In the genomic region with DNA sequence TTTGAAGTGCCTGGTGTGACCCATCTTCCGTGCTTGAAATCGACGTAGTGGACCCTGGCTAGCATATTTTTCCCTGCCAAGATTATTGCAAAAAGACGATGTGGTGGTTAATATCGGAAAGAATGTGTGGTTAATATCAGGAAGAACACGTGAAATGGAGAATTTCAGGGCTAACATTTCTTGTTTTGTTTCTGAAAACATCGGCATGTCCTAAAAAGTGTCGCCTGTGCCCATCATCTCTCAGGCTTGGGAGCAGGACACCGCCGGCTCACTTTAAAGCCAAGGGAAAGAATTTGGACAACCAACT, we compare ENCODE assay signal across 7 cellular contexts. TPM values are rescaled to one million over a fixed set of nuclear protein-coding genes. Genes with fewer than 3 reads are reported as not detected.
DNase-seq lines count a peak whose midpoint lies in the region; ATAC-seq and TF ChIP-seq lines count a peak whose summit lies in the region.

No MANE protein-coding gene starts in this region.

- H3K27ac ChIP-seq in iPS-20b (ENCODE audit: low read length) (no peak overlapping the region), stomach (peak overlapping the region; percentile 91 to 97 (median 96))

- no peaks in the 10 kb centered on the region for H3K9me3 Mint-ChIP-seq in HFFc6
- H3K9me3 Mint-ChIP-seq in activated CD8-positive, alpha-beta T cell treated with anti-CD3 and anti-CD28 coated beads, Interleukin-2, amount 10 ng/mL, durations not matched to agents 7 days and 5 days (ENCODE audit: insufficient read depth) = no peaks in the 10 kb centered on the region

- H3K4me3 ChIP-seq in iPS-20b (ENCODE audit: low read length) = peak overlapping the region; percentile 60
- H3K4me3 ChIP-seq in stomach = peak overlapping the region; percentile 67 to 87 (median 70)

- POLR2A ChIA-PET in activated CD8-positive, alpha-beta T cell treated with anti-CD3 and anti-CD28 coated beads, Interleukin-2, amount 10 ng/mL, durations not matched to agents 7 days and 5 days (lab: Charles Lee) = interaction anchor here (0.6 to 1.8 kb wide), 11 partner anchors 9 to 1162 kb away, joined by 3 to 12 read pairs (median 3); a partner anchor contains a TSS

- H3K9me3 ChIP-seq in iPS-20b (ENCODE audit: insufficient read depth, low read depth, low read length) = no peaks in the 10 kb centered on the region
- no peaks in the 10 kb centered on the region for H3K9me3 ChIP-seq in stomach

- peak overlapping the region; percentile 65; the same call in 1 of the 2 replicates for H3K9ac ChIP-seq in iPS-20b (ENCODE audit: low read depth, low read length)

- peak overlapping the region; percentile 93 for H3K27ac Mint-ChIP-seq in HFFc6
- H3K27ac Mint-ChIP-seq in activated CD8-positive, alpha-beta T cell treated with anti-CD3 and anti-CD28 coated beads, Interleukin-2, amount 10 ng/mL, durations not matched to agents 7 days and 5 days = peak overlapping the region; percentile 94

- 0 out of 2 replicates have a peak, but pooled peaks cover 3% of the 10 kb centered on the region for H3K27me3 ChIP-seq in iPS-20b (ENCODE audit: insufficient read depth, low read length)
- H3K27me3 ChIP-seq in stomach = peaks cover 0 to 3% (median 0%) of the 10 kb centered on the region in 3 donors

- TF ChIP-seq EP300 in stomach (IDR thresholded peaks at IDR 0.05) = no peak

- H3K36me3 Mint-ChIP-seq in HFFc6 (ENCODE audit: low read depth) = peaks cover 6% of the 10 kb centered on the region; the same call in 1 of the 2 replicates
- H3K36me3 Mint-ChIP-seq in activated CD8-positive, alpha-beta T cell treated with anti-CD3 and anti-CD28 coated beads, Interleukin-2, amount 10 ng/mL, durations not matched to agents 7 days and 5 days (ENCODE audit: low read depth) = peaks cover 16% of the 10 kb centered on the region

- no peak for TF ChIP-seq POLR2A in stomach (IDR thresholded peaks at IDR 0.05)

- H3K4me1 ChIP-seq in iPS-20b (ENCODE audit: insufficient read depth, low read length) (peaks cover 3% of the 10 kb centered on the region; the same call in 1 of the 2 replicates), stomach (peaks cover 16 to 47% (median 38%) of the 10 kb centered on the region in 4 donors)

- 7 to 10% (median 8%) methylated on average over 10 of the region's 10 CpGs for WGBS in stomach, 5 donors

- no peak for TF ChIP-seq CTCF in HFFc6 (IDR thresholded peaks at IDR 0.05)
- TF ChIP-seq CTCF in stomach (IDR thresholded peaks at IDR 0.05) = no peak

- no peak for ATAC-seq in activated CD8-positive, alpha-beta T cell treated with anti-CD3 and anti-CD28 coated beads, Interleukin-2, amount 10 ng/mL, durations not matched to agents 7 days and 5 days
- no peak for ATAC-seq in GM18858 (IDR thresholded peaks at IDR 0.05; ENCODE audit: unreplicated experiment)

- CTCF ChIA-PET in activated CD8-positive, alpha-beta T cell treated with anti-CD3 and anti-CD28 coated beads, Interleukin-2, amount 10 ng/mL, durations not matched to agents 7 days and 5 days (lab: Charles Lee) = interaction anchor here (0.6 to 2.6 kb wide), 31 partner anchors 8 to 721 kb away, joined by 3 to 32 read pairs (median 4); a partner anchor contains a TSS

- DNase-seq in HFFc6 = no peak
- DNase-seq in activated CD8-positive, alpha-beta T cell treated with anti-CD3 and anti-CD28 coated beads, Interleukin-2, amount 10 ng/mL, durations not matched to agents 7 days and 5 days = no peak
- no peak for DNase-seq in stomach
- no peak for DNase-seq in GM19238 (ENCODE audit: insufficient read length, low spot score)
- no peak for DNase-seq in medulla oblongata (ENCODE audit: extremely low spot score)

- peaks cover 5% of the 10 kb centered on the region; the same call in 1 of the 2 replicates for H3K36me3 ChIP-seq in iPS-20b (ENCODE audit: insufficient read depth, low read depth, low read length)
- H3K36me3 ChIP-seq in stomach = peaks cover 0 to 15% (median 6%) of the 10 kb centered on the region in 4 donors

- H3K4me3 Mint-ChIP-seq in HFFc6 = peak overlapping the region; percentile 86
- peak overlapping the region; percentile 78 for H3K4me3 Mint-ChIP-seq in activated CD8-positive, alpha-beta T cell treated with anti-CD3 and anti-CD28 coated beads, Interleukin-2, amount 10 ng/mL, durations not matched to agents 7 days and 5 days

- no peaks in the 10 kb centered on the region; the same call in 1 of the 2 replicates for H3K27me3 Mint-ChIP-seq in HFFc6 (ENCODE audit: insufficient read depth)
- no peaks in the 10 kb centered on the region for H3K27me3 Mint-ChIP-seq in activated CD8-positive, alpha-beta T cell treated with anti-CD3 and anti-CD28 coated beads, Interleukin-2, amount 10 ng/mL, durations not matched to agents 7 days and 5 days (ENCODE audit: low read depth)

- intact Hi-C loops in stomach (cut with DNase I; ENCODE audit: low total_unique reads) = no loop called here

- H3K4me1 Mint-ChIP-seq in HFFc6 (ENCODE audit: low read depth) = peaks cover 17% of the 10 kb centered on the region
- H3K4me1 Mint-ChIP-seq in activated CD8-positive, alpha-beta T cell treated with anti-CD3 and anti-CD28 coated beads, Interleukin-2, amount 10 ng/mL, durations not matched to agents 7 days and 5 days (ENCODE audit: low read depth) = peaks cover 27% of the 10 kb centered on the region

RNA-seq across cellular contexts. Expression of a gene that starts 0.3 kb away (rescaled TPM):
- 100 to 1,000 TPM in 1 of 6 experiments, 10 to 100 TPM in 5; 73.4 to 100 (median 84.8) TPM for total RNA-seq in HFFc6 (2021; fragmentation: NEBNext Ultra II Directional; extraction: Animal tissue kit (Norgen Biotek cat#: 25700))
- 100 to 1,000 TPM; 141 TPM for total RNA-seq in activated CD8-positive, alpha-beta T cell treated with anti-CD3 and anti-CD28 coated beads, Interleukin-2, amount 10 ng/mL, durations not matched to agents 7 days and 5 days
- total RNA-seq in stomach = 100 to 1,000 TPM in 2 of 5 donors, 10 to 100 TPM in 3; 11.1 to 461 (median 100.0) TPM
- 100 to 1,000 TPM; 352 to 403 (median 396) TPM for polyA plus RNA-seq in stomach

RNA-seq across cellular contexts. Expression of a gene that starts 6.4 kb away (rescaled TPM):
- 1 to 10 TPM; 4.3 to 8.5 (median 5.6) TPM for total RNA-seq in HFFc6 (2021; fragmentation: NEBNext Ultra II Directional; extraction: Animal tissue kit (Norgen Biotek cat#: 25700))
- 10 to 100 TPM; 12.9 to 13.1 TPM for total RNA-seq in activated CD8-positive, alpha-beta T cell treated with anti-CD3 and anti-CD28 coated beads, Interleukin-2, amount 10 ng/mL, durations not matched to agents 7 days and 5 days
- 10 to 100 TPM in 1 of 5 donors, 1 to 10 TPM in 3, not detected in 1; 1.2 to 11.6 (median 2.5) TPM for total RNA-seq in stomach
- 10 to 100 TPM; 13.1 to 24.8 (median 16.2) TPM for polyA plus RNA-seq in stomach

RNA-seq across cellular contexts. Expression of a gene that starts 13.8 kb away (rescaled TPM):
- 10 to 100 TPM; 37.6 to 48.5 (median 40.1) TPM for total RNA-seq in HFFc6 (2021; fragmentation: NEBNext Ultra II Directional; extraction: Animal tissue kit (Norgen Biotek cat#: 25700))
- total RNA-seq in activated CD8-positive, alpha-beta T cell treated with anti-CD3 and anti-CD28 coated beads, Interleukin-2, amount 10 ng/mL, durations not matched to agents 7 days and 5 days = 10 to 100 TPM; 19.4 to 20.8 TPM
- 10 to 100 TPM; 12.5 to 66.5 (median 28.3) TPM for total RNA-seq in stomach
- polyA plus RNA-seq in stomach = 10 to 100 TPM; 22.5 to 55.2 (median 26.0) TPM

RNA-seq across cellular contexts. Expression of a gene that starts 13.9 kb away (rescaled TPM):
- 100 to 1,000 TPM; 127 to 144 (median 141) TPM for total RNA-seq in HFFc6 (2021; fragmentation: NEBNext Ultra II Directional; extraction: Animal tissue kit (Norgen Biotek cat#: 25700))
- 100 to 1,000 TPM in 1 of 2 experiments, 10 to 100 TPM in 1; 97.6 to 104 TPM for total RNA-seq in activated CD8-positive, alpha-beta T cell treated with anti-CD3 and anti-CD28 coated beads, Interleukin-2, amount 10 ng/mL, durations not matched to agents 7 days and 5 days
- 100 to 1,000 TPM in 1 of 5 donors, 10 to 100 TPM in 4; 28.0 to 329 (median 86.4) TPM for total RNA-seq in stomach
- polyA plus RNA-seq in stomach = 100 to 1,000 TPM; 103 to 139 (median 129) TPM

RNA-seq across cellular contexts. Expression of a gene that starts 14.7 kb away (rescaled TPM):
- total RNA-seq in HFFc6 (2021; fragmentation: NEBNext Ultra II Directional; extraction: Animal tissue kit (Norgen Biotek cat#: 25700)) = 10 to 100 TPM in 3 of 6 experiments, 1 to 10 TPM in 3; 6.8 to 10.5 (median 10.0) TPM
- 10 to 100 TPM; 58.3 to 58.9 TPM for total RNA-seq in activated CD8-positive, alpha-beta T cell treated with anti-CD3 and anti-CD28 coated beads, Interleukin-2, amount 10 ng/mL, durations not matched to agents 7 days and 5 days
- 100 to 1,000 TPM in 1 of 5 donors, 10 to 100 TPM in 3, 1 to 10 TPM in 1; 8.3 to 171 (median 42.9) TPM for total RNA-seq in stomach
- 10 to 100 TPM; 12.7 to 21.1 (median 20.9) TPM for polyA plus RNA-seq in stomach
